In genomic region chr6:137487181-137487910, GRCh38 we compare ENCODE assay signal across 1 cellular context.
TF ChIP-seq lines count a peak whose summit lies in the region.

No MANE protein-coding gene starts in this region.

TF ChIP-seq in HepG2, 621 proteins besides CTCF, POLR2A, EP300 and RAD21:
- TF ChIP-seq ZFP91 (CRISPR knock-in tag; IDR thresholded peaks at IDR 0.05; ENCODE audit: borderline replicate concordance) (no peak), ZNF782 (CRISPR knock-in tag; IDR thresholded peaks at IDR 0.05; ENCODE audit: borderline replicate concordance) (no peak), MXD3 (CRISPR knock-in tag; IDR thresholded peaks at IDR 0.05) (no peak), MXD1 (CRISPR knock-in tag; IDR thresholded peaks at IDR 0.05) (no peak), ZBTB10 (CRISPR knock-in tag; IDR thresholded peaks at IDR 0.05; ENCODE audit: borderline replicate concordance) (no peak), ZNF441 (CRISPR knock-in tag; IDR thresholded peaks at IDR 0.05; ENCODE audit: borderline replicate concordance) (no peak), HDAC2 (CRISPR knock-in tag; IDR thresholded peaks at IDR 0.05) (no peak), ZBTB7A (CRISPR knock-in tag; IDR thresholded peaks at IDR 0.05) (no peak)
- TF ChIP-seq, protein P1, sequence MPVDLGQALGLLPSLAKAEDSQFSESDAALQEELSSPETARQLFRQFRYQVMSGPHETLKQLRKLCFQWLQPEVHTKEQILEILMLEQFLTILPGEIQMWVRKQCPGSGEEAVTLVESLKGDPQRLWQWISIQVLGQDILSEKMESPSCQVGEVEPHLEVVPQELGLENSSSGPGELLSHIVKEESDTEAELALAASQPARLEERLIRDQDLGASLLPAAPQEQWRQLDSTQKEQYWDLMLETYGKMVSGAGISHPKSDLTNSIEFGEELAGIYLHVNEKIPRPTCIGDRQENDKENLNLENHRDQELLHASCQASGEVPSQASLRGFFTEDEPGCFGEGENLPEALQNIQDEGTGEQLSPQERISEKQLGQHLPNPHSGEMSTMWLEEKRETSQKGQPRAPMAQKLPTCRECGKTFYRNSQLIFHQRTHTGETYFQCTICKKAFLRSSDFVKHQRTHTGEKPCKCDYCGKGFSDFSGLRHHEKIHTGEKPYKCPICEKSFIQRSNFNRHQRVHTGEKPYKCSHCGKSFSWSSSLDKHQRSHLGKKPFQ (CRISPR knock-in tag; IDR thresholded peaks at IDR 0.05; ENCODE audit: insufficient replicate concordance): no peak
- TF ChIP-seq, protein P2, sequence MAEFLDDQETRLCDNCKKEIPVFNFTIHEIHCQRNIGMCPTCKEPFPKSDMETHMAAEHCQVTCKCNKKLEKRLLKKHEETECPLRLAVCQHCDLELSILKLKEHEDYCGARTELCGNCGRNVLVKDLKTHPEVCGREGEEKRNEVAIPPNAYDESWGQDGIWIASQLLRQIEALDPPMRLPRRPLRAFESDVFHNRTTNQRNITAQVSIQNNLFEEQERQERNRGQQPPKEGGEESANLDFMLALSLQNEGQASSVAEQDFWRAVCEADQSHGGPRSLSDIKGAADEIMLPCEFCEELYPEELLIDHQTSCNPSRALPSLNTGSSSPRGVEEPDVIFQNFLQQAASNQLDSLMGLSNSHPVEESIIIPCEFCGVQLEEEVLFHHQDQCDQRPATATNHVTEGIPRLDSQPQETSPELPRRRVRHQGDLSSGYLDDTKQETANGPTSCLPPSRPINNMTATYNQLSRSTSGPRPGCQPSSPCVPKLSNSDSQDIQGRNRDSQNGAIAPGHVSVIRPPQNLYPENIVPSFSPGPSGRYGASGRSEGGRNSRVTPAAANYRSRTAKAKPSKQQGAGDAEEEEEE (CRISPR knock-in tag; IDR thresholded peaks at IDR 0.05; ENCODE audit: borderline replicate concordance): no peak
